9 cellular contexts compared by ENCODE assay signal in the genomic region with DNA sequence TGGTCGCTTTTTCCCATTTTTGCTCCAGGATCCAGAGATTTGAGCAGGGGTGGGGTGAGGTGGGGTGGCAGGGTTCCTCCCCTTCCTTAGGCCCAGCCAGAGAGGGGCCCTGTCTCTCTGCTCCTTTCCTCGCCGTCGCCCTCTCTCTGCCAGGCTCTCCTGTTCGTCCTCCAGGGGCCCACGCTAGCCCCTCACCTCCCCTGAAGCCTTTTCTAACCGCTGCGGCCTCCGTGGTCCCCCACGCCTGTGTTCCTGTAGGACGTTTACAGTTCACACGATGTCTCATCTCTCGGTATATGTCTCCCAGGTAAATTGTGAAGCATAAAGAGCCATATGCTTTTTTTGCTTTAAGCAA. TPM values are rescaled to one million over a fixed set of nuclear protein-coding genes. Genes with fewer than 3 reads are reported as not detected.
A peak's percentile ranks its signal among the peaks of the same experiment; 100 is the strongest.
DNase-seq lines count a peak whose midpoint lies in the region; ATAC-seq and TF ChIP-seq lines count a peak whose summit lies in the region.
"Had no signal": no experiment of that assay in that cellular context is flagged by ENCODE, and none has a peak within 500 bp of the region (broad histone marks: within the 10 kb centered on the region; RNA-seq: fewer than 3 reads in every experiment).

No MANE protein-coding gene starts in this region.

- H4K20me1 ChIP-seq in Karpas-422 (ENCODE audit: insufficient read depth, low read depth, low read length): no peaks in the 10 kb centered on the region

- H3K27me3 Mint-ChIP-seq in activated T-helper 2 cell treated with anti-CD3 and anti-CD28 coated beads, Interferon-gamma antibody, Interleukin-2, Interleukin-4, amounts not matched to agents 10 μg/mL and 5 μg/mL and 100 μg/mL, durations not matched to agents 14 hours and 24 hours and 36 hours (ENCODE audit: low read depth): peaks cover 37% of the 10 kb centered on the region

- TF ChIP-seq CTCF in lower leg skin (IDR thresholded peaks at IDR 0.05) (no peak), tibial nerve (IDR thresholded peaks at IDR 0.05) (no peak)

- H3K9me2 ChIP-seq in Karpas-422 (replicated peaks; ENCODE audit: insufficient read depth, low read length): no peaks in the 10 kb centered on the region

- no peak for ATAC-seq in GM19328 (IDR thresholded peaks at IDR 0.05; ENCODE audit: unreplicated experiment)

- no peaks in the 10 kb centered on the region for H3K79me2 ChIP-seq in Karpas-422 (ENCODE audit: low read length)

- TF ChIP-seq EP300 in tibial nerve (IDR thresholded peaks at IDR 0.05): no peak

- H3K36me3 ChIP-seq in tibial nerve: no peaks in the 10 kb centered on the region
- H3K36me3 ChIP-seq in Karpas-422 (ENCODE audit: insufficient read depth, low read length): no peaks in the 10 kb centered on the region

- no peaks in the 10 kb centered on the region for H3K9me3 ChIP-seq in tibial nerve
- H3K9me3 ChIP-seq in Karpas-422 (ENCODE audit: low read length): no peaks in the 10 kb centered on the region

- no peaks in the 10 kb centered on the region for H3K36me3 Mint-ChIP-seq in activated T-helper 2 cell treated with anti-CD3 and anti-CD28 coated beads, Interferon-gamma antibody, Interleukin-2, Interleukin-4, amounts not matched to agents 10 μg/mL and 5 μg/mL and 100 μg/mL, durations not matched to agents 14 hours and 24 hours and 36 hours (ENCODE audit: low read depth)

- peak; percentile 54 for DNase-seq in activated CD8-positive, alpha-beta memory T cell treated with anti-CD3 and anti-CD28 coated beads, Interleukin-2, amount 50 U/mL, for 48 hours
- DNase-seq in activated CD8-positive, alpha-beta memory T cell treated with anti-CD3 and anti-CD28 coated beads for 24 hours: no peak
- no peak for DNase-seq in activated T-helper 2 cell treated with anti-CD3 and anti-CD28 coated beads, Interferon-gamma antibody, Interleukin-2, Interleukin-4, amounts not matched to agents 10 μg/mL and 5 μg/mL and 100 μg/mL, durations not matched to agents 14 hours and 24 hours and 36 hours (ENCODE audit: low spot score)
- DNase-seq in lower leg skin (ENCODE audit: low spot score in 2 of 2): no peak
- no peak for DNase-seq in tibial nerve (ENCODE audit: low spot score in 2 of 2)
- no peak for DNase-seq in SK-N-DZ (ENCODE audit: low spot score)
- DNase-seq in Karpas-422: no peak

- H3K9me3 Mint-ChIP-seq in activated T-helper 2 cell treated with anti-CD3 and anti-CD28 coated beads, Interferon-gamma antibody, Interleukin-2, Interleukin-4, amounts not matched to agents 10 μg/mL and 5 μg/mL and 100 μg/mL, durations not matched to agents 14 hours and 24 hours and 36 hours: no peaks in the 10 kb centered on the region

- no peak overlapping the region for H3K27ac Mint-ChIP-seq in activated T-helper 2 cell treated with anti-CD3 and anti-CD28 coated beads, Interferon-gamma antibody, Interleukin-2, Interleukin-4, amounts not matched to agents 10 μg/mL and 5 μg/mL and 100 μg/mL, durations not matched to agents 14 hours and 24 hours and 36 hours

- H3K4me3 Mint-ChIP-seq in activated T-helper 2 cell treated with anti-CD3 and anti-CD28 coated beads, Interferon-gamma antibody, Interleukin-2, Interleukin-4, amounts not matched to agents 10 μg/mL and 5 μg/mL and 100 μg/mL, durations not matched to agents 14 hours and 24 hours and 36 hours (ENCODE audit: low read depth): peak overlapping the region; percentile 40

- H3K27me3 ChIP-seq in tibial nerve (no peaks in the 10 kb centered on the region), Karpas-422 (ENCODE audit: low read length) (no peaks in the 10 kb centered on the region)

- intact Hi-C loops in activated T-helper 2 cell treated with anti-CD3 and anti-CD28 coated beads, Interferon-gamma antibody, Interleukin-2, Interleukin-4, amounts not matched to agents 10 μg/mL and 5 μg/mL and 100 μg/mL, durations not matched to agents 14 hours and 24 hours and 36 hours (cut with micrococcal nuclease): no loop called here
- intact Hi-C loops in lower leg skin (cut with DNase I; ENCODE audit: low total_unique reads): no loop called here

- no peak overlapping the region for H3K4me2 ChIP-seq in Karpas-422 (ENCODE audit: low read depth, low read length, poor library complexity, severe bottlenecking)

- no peak overlapping the region for H3K9ac ChIP-seq in Karpas-422 (ENCODE audit: low read length)

- H3K27ac ChIP-seq in tibial nerve (peak overlapping the region in 3 of 4 donors; percentile 9 to 78 (median 73)), Karpas-422 (ENCODE audit: low read length) (no peak overlapping the region)

- peaks cover 21% of the 10 kb centered on the region for H3K4me1 Mint-ChIP-seq in activated T-helper 2 cell treated with anti-CD3 and anti-CD28 coated beads, Interferon-gamma antibody, Interleukin-2, Interleukin-4, amounts not matched to agents 10 μg/mL and 5 μg/mL and 100 μg/mL, durations not matched to agents 14 hours and 24 hours and 36 hours (ENCODE audit: low read depth)

- TF ChIP-seq POLR2A in lower leg skin (IDR thresholded peaks at IDR 0.05) (no peak), tibial nerve (IDR thresholded peaks at IDR 0.05) (no peak)

- no peak overlapping the region for H2AFZ ChIP-seq in Karpas-422 (ENCODE audit: low read length)

- H3K4me1 ChIP-seq in tibial nerve (peaks cover 0 to 20% (median 15%) of the 10 kb centered on the region in 4 donors), Karpas-422 (ENCODE audit: low read length) (no peaks in the 10 kb centered on the region)

- WGBS in lower leg skin, 2 donors: 36 to 52% methylated on average over 13 of the region's 13 CpGs
- 44 to 51% methylated on average over 13 of the region's 13 CpGs for WGBS in tibial nerve, 2 donors

- H3K4me3 ChIP-seq in lower leg skin (ENCODE audit: low read depth, poor library complexity, severe bottlenecking) (peak overlapping the region; percentile 19), tibial nerve (peak overlapping the region; percentile 24 to 52 (median 38)), Karpas-422 (ENCODE audit: low read length) (no peak overlapping the region)

RNA-seq across cellular contexts. Expression of a gene that starts 49.9 kb away (rescaled TPM):
- total RNA-seq in activated T-helper 2 cell treated with anti-CD3 and anti-CD28 coated beads, Interferon-gamma antibody, Interleukin-2, Interleukin-4, amounts not matched to agents 10 μg/mL and 5 μg/mL and 100 μg/mL, durations not matched to agents 14 hours and 24 hours and 36 hours: not detected in 2 replicates
- total RNA-seq in lower leg skin (1 to 10 TPM in 3 of 4 donors, under 1 TPM in 1; 0.51 to 3.5 (median 1.6) TPM), tibial nerve (10 to 100 TPM in 1 of 4 donors, 1 to 10 TPM in 3; 3.3 to 10.6 (median 5.2) TPM)
- not detected in 2 replicates for polyA plus RNA-seq in SK-N-DZ (2014; cell fraction: cytosol; rRNA removed)
- polyA plus RNA-seq in SK-N-DZ (2014; cell fraction: nucleus; rRNA removed): 0.06 TPM in 1 of 2 replicates, not detected in the other
- total RNA-seq in Karpas-422 (2014; rRNA removed; shearing (Covaris generic); ENCODE audit: low replicate concordance): not detected in 2 replicates
- total RNA-seq: CD4-positive, CD25-positive, alpha-beta regulatory T cell had no signal
- polyA plus RNA-seq: CD4-positive, CD25-positive, alpha-beta regulatory T cell had no signal
